8 cellular contexts compared by ENCODE assay signal in genomic region chr16:53207810-53208752, GRCh38.
DNase-seq lines count a peak whose midpoint lies in the region; ATAC-seq and TF ChIP-seq lines count a peak whose summit lies in the region.

No MANE protein-coding gene starts in this region.

- DNase-seq in GM10266 (ENCODE audit: extremely low spot score) = peak; percentile 71
- DNase-seq in OCI-M1 (lab: John Stamatoyannopoulos, UW) = peak; percentile 85
- peak in 1 of 2 donors; percentile 50 for DNase-seq in breast epithelium (ENCODE audit: low spot score in 2 of 2)
- DNase-seq in gastrocnemius medialis = peak; percentile 28 to 45
- DNase-seq in effector memory CD4-positive, alpha-beta T cell = no peak

- TF ChIP-seq RAD21 in Ishikawa (IDR thresholded peaks at IDR 0.05; ENCODE audit: low read depth) = peak; percentile 51

- TF ChIP-seq CTCF in GM10266 (IDR thresholded peaks at IDR 0.05; ENCODE audit: control insufficient read depth, insufficient read depth, low read depth, missing control alignments) = peak; percentile 60
- TF ChIP-seq CTCF in breast epithelium (IDR thresholded peaks at IDR 0.05) = peak in 2 of 3 donors; percentile 54 to 55
- TF ChIP-seq CTCF in gastrocnemius medialis (IDR thresholded peaks at IDR 0.05 in 4 of 5, conservative IDR thresholded peaks at IDR 0.05 in 1 of 5) = peak; percentile 22 to 58 (median 51)

- H3K36me3 ChIP-seq in breast epithelium = no peaks in the 10 kb centered on the region
- no peaks in the 10 kb centered on the region for H3K36me3 ChIP-seq in gastrocnemius medialis
- H3K36me3 ChIP-seq in effector memory CD4-positive, alpha-beta T cell (ENCODE audit: control insufficient read depth, insufficient read depth, low read length) = no peaks in the 10 kb centered on the region

- peak overlapping the region; percentile 30 to 65 (median 43) for H3K4me3 ChIP-seq in breast epithelium
- H3K4me3 ChIP-seq in iPS-18c (ENCODE audit: insufficient read depth, low read depth, low read length) = peak overlapping the region; percentile 43
- peak overlapping the region; percentile 32 to 56 (median 43) for H3K4me3 ChIP-seq in gastrocnemius medialis
- H3K4me3 ChIP-seq in effector memory CD4-positive, alpha-beta T cell (ENCODE audit: insufficient read depth, low read depth, low read length, poor library complexity, severe bottlenecking) = no peak overlapping the region

- TF ChIP-seq EP300 in Ishikawa (IDR thresholded peaks at IDR 0.05; ENCODE audit: borderline replicate concordance) = no peak

- ATAC-seq in GM21786 (IDR thresholded peaks at IDR 0.05; ENCODE audit: unreplicated experiment) = peak; percentile 86
- ATAC-seq in gastrocnemius medialis = peak; percentile 86 to 95

- TF ChIP-seq POLR2A in breast epithelium (IDR thresholded peaks at IDR 0.05) (no peak), gastrocnemius medialis (IDR thresholded peaks at IDR 0.05) (no peak)

- H3K4me1 ChIP-seq in breast epithelium (peaks cover 0 to 7% of the 10 kb centered on the region in 2 donors), gastrocnemius medialis (peaks cover 68 to 72% of the 10 kb centered on the region in 2 donors)
- H3K4me1 ChIP-seq in effector memory CD4-positive, alpha-beta T cell (ENCODE audit: control insufficient read depth, insufficient read depth, low read length, poor library complexity, severe bottlenecking) = peaks cover 3% of the 10 kb centered on the region

- intact Hi-C loops in breast epithelium (cut with DNase I; ENCODE audit: low total_unique reads) = no loop called here
- intact Hi-C loops in gastrocnemius medialis (cut with DNase I; ENCODE audit: low total_unique reads) = loop anchor here (1.0 kb wide), 3 partner anchors 78 to 153 kb away; no protein-coding TSS in a partner anchor

- H3K9me3 ChIP-seq in breast epithelium = no peaks in the 10 kb centered on the region
- H3K9me3 ChIP-seq in iPS-18c (ENCODE audit: control insufficient read depth, insufficient read depth, low read length) = no peaks in the 10 kb centered on the region
- H3K9me3 ChIP-seq in gastrocnemius medialis = no peaks in the 10 kb centered on the region
- H3K9me3 ChIP-seq in effector memory CD4-positive, alpha-beta T cell (ENCODE audit: control insufficient read depth, low read length) = no peaks in the 10 kb centered on the region

- H3K27ac ChIP-seq in breast epithelium (peak overlapping the region; percentile 87 to 91), gastrocnemius medialis (peak overlapping the region; percentile 70 to 90 (median 76))
- no peak overlapping the region for H3K27ac ChIP-seq in effector memory CD4-positive, alpha-beta T cell (ENCODE audit: insufficient read depth, low read length, poor library complexity, severe bottlenecking)

- in situ Hi-C loops in gastrocnemius medialis (cut with MboI; ENCODE audit: low sequenced_read_pairs in 4 of 4) = loop anchor here in 2 of 4 donors (5.0 to 10.0 kb wide), 2 partner anchors 151 to 153 kb away; partner anchors contain the start of genes CHD9 (in 1 of the 2) and CHD9NB (in 1 of the 2)

- no peaks in the 10 kb centered on the region for H3K27me3 ChIP-seq in breast epithelium
- no peaks in the 10 kb centered on the region for H3K27me3 ChIP-seq in gastrocnemius medialis
- no peaks in the 10 kb centered on the region for H3K27me3 ChIP-seq in effector memory CD4-positive, alpha-beta T cell (replicated peaks; ENCODE audit: control insufficient read depth, insufficient read depth, low read length, poor library complexity, severe bottlenecking)

TF ChIP-seq in Ishikawa, 13 proteins besides CTCF, POLR2A, EP300 and RAD21:
- TF ChIP-seq EGR1 (IDR thresholded peaks at IDR 0.05) (no peak), YY1 (IDR thresholded peaks at IDR 0.05; ENCODE audit: low read depth) (peak; percentile 77)

Comparison
In these comparisons a context has a peak if more than half of its experiments do, and no peak if none do; other contexts are left out.
1. DNase-seq: peak in GM10266 (single experiment), OCI-M1 (single experiment) and gastrocnemius medialis (2 of 2); none in effector memory CD4-positive, alpha-beta T cell (0 of 3).
2. Peak in every context shown above with its lines, with median percentiles within 50 percentile points of each other: CTCF ChIP-seq.